ENCODE assay signal across 1 cellular context in genomic region chr20:10800288-10800687, GRCh38.
TF ChIP-seq lines count a peak whose summit lies in the region.

No MANE protein-coding gene starts in this region.

TF ChIP-seq in HepG2, 621 proteins besides CTCF, POLR2A, EP300 and RAD21 (continued from another document and continues in another):
- TF ChIP-seq DBP (CRISPR knock-in tag; IDR thresholded peaks at IDR 0.05; ENCODE audit: not compliant biosample characterization): no peak
- no peak for TF ChIP-seq ISX (CRISPR knock-in tag; conservative IDR thresholded peaks at IDR 0.05)
- no peak for TF ChIP-seq ZNF839 (CRISPR knock-in tag; IDR thresholded peaks at IDR 0.05; ENCODE audit: borderline replicate concordance)
- TF ChIP-seq HOXA3 (CRISPR knock-in tag; IDR thresholded peaks at IDR 0.05): no peak
- no peak for TF ChIP-seq BRCA1 (CRISPR knock-in tag; IDR thresholded peaks at IDR 0.05)
- TF ChIP-seq CREBL2 (CRISPR knock-in tag; IDR thresholded peaks at IDR 0.05; ENCODE audit: borderline replicate concordance): no peak
- peak; percentile 99 for TF ChIP-seq ARID5B (CRISPR knock-in tag; IDR thresholded peaks at IDR 0.05)
- no peak for TF ChIP-seq ZNF563 (CRISPR knock-in tag; IDR thresholded peaks at IDR 0.05)
- TF ChIP-seq ZNF30 (CRISPR knock-in tag; IDR thresholded peaks at IDR 0.05): no peak
- no peak for TF ChIP-seq ZBTB10 (CRISPR knock-in tag; IDR thresholded peaks at IDR 0.05; ENCODE audit: borderline replicate concordance)
- no peak for TF ChIP-seq ATF3 (CRISPR knock-in tag; IDR thresholded peaks at IDR 0.05)
- TF ChIP-seq GTF3A (CRISPR knock-in tag; conservative IDR thresholded peaks at IDR 0.05): no peak
- no peak for TF ChIP-seq RNF219 (CRISPR knock-in tag; IDR thresholded peaks at IDR 0.05)
- TF ChIP-seq NR2F2 (IDR thresholded peaks at IDR 0.05; ENCODE audit: borderline replicate concordance, low read depth): peak; percentile 81
- TF ChIP-seq MAF1 (CRISPR knock-in tag; IDR thresholded peaks at IDR 0.05; ENCODE audit: borderline replicate concordance): no peak
- TF ChIP-seq ZBTB20 (CRISPR knock-in tag; IDR thresholded peaks at IDR 0.05; ENCODE audit: borderline replicate concordance, low read depth): no peak; the same call in 1 of the 2 replicates
- no peak for TF ChIP-seq UBTF (CRISPR knock-in tag; IDR thresholded peaks at IDR 0.05)
- TF ChIP-seq ZNF414 (CRISPR knock-in tag; IDR thresholded peaks at IDR 0.05): no peak
- no peak for TF ChIP-seq ZNF772 (CRISPR knock-in tag; IDR thresholded peaks at IDR 0.05)
- TF ChIP-seq ZNF850 (CRISPR knock-in tag; conservative IDR thresholded peaks at IDR 0.05): no peak
- TF ChIP-seq ZMYM3 (CRISPR knock-in tag; IDR thresholded peaks at IDR 0.05): no peak
- TF ChIP-seq RFX1 (IDR thresholded peaks at IDR 0.05): no peak
- TF ChIP-seq NKX3-1 (CRISPR knock-in tag; IDR thresholded peaks at IDR 0.05): no peak
- TF ChIP-seq ZBTB1 (CRISPR knock-in tag; IDR thresholded peaks at IDR 0.05; ENCODE audit: borderline replicate concordance): no peak
- TF ChIP-seq ATAD3A (CRISPR knock-in tag; IDR thresholded peaks at IDR 0.05): no peak
- no peak for TF ChIP-seq BORCS8-MEF2B (CRISPR knock-in tag; IDR thresholded peaks at IDR 0.05)
- no peak for TF ChIP-seq IRX3 (CRISPR knock-in tag; IDR thresholded peaks at IDR 0.05; ENCODE audit: borderline replicate concordance, low read depth)
- TF ChIP-seq SSRP1 (CRISPR knock-in tag; IDR thresholded peaks at IDR 0.05): no peak
- no peak for TF ChIP-seq ZNF343 (CRISPR knock-in tag; IDR thresholded peaks at IDR 0.05)
- TF ChIP-seq ZBTB26 (CRISPR knock-in tag; IDR thresholded peaks at IDR 0.05; ENCODE audit: borderline replicate concordance): no peak
- no peak for TF ChIP-seq CEBPB (IDR thresholded peaks at IDR 0.05; ENCODE audit: borderline replicate concordance, low read depth, low read length)
- TF ChIP-seq ZNF597 (CRISPR knock-in tag; IDR thresholded peaks at IDR 0.05): no peak
- TF ChIP-seq HOXA7 (CRISPR knock-in tag; IDR thresholded peaks at IDR 0.05): no peak
- no peak for TF ChIP-seq ZNF792 (CRISPR knock-in tag; IDR thresholded peaks at IDR 0.05)
- no peak for TF ChIP-seq MTF2 (CRISPR knock-in tag; IDR thresholded peaks at IDR 0.05; ENCODE audit: borderline replicate concordance)
- TF ChIP-seq ZSCAN22 (CRISPR knock-in tag; IDR thresholded peaks at IDR 0.05): no peak
- no peak for TF ChIP-seq ZNF549 (CRISPR knock-in tag; IDR thresholded peaks at IDR 0.05)
- no peak for TF ChIP-seq ZNF34 (CRISPR knock-in tag; IDR thresholded peaks at IDR 0.05; ENCODE audit: borderline replicate concordance)
- 0 out of 2 replicates have a peak, but pooled peaks have one; percentile 29 for TF ChIP-seq SP5 (CRISPR knock-in tag; IDR thresholded peaks at IDR 0.05; ENCODE audit: borderline replicate concordance, low read depth)
- TF ChIP-seq KMT2A (CRISPR knock-in tag; IDR thresholded peaks at IDR 0.05): no peak
- no peak for TF ChIP-seq ZNF326 (CRISPR knock-in tag; IDR thresholded peaks at IDR 0.05; ENCODE audit: borderline replicate concordance)
- no peak for TF ChIP-seq ZKSCAN1 (IDR thresholded peaks at IDR 0.05; ENCODE audit: low read length)
- TF ChIP-seq ZNF589 (CRISPR knock-in tag; conservative IDR thresholded peaks at IDR 0.05): no peak
- no peak for TF ChIP-seq BATF2 (CRISPR knock-in tag; IDR thresholded peaks at IDR 0.05)
- TF ChIP-seq MATR3 (CRISPR knock-in tag; IDR thresholded peaks at IDR 0.05): no peak
- no peak for TF ChIP-seq EED (CRISPR knock-in tag; IDR thresholded peaks at IDR 0.05)
- no peak for TF ChIP-seq RELA (CRISPR knock-in tag; IDR thresholded peaks at IDR 0.05)
- TF ChIP-seq MYPOP (CRISPR knock-in tag; IDR thresholded peaks at IDR 0.05): no peak
- no peak for TF ChIP-seq ZEB1 (IDR thresholded peaks at IDR 0.05; ENCODE audit: insufficient replicate concordance, low read depth)
- TF ChIP-seq SMYD3 (CRISPR knock-in tag; IDR thresholded peaks at IDR 0.05): no peak
- TF ChIP-seq ZNF577 (CRISPR knock-in tag; IDR thresholded peaks at IDR 0.05; ENCODE audit: borderline replicate concordance, low read depth): no peak
